24 cellular contexts compared by ENCODE assay signal in genomic region chr20:22807646-22808045, GRCh38.
A peak's percentile ranks its signal among the peaks of the same experiment; 100 is the strongest.
DNase-seq lines count a peak whose midpoint lies in the region; ATAC-seq and TF ChIP-seq lines count a peak whose summit lies in the region.
"Had no signal": no experiment of that assay in that cellular context is flagged by ENCODE, and none has a peak within 500 bp of the region (broad histone marks: within the 10 kb centered on the region; RNA-seq: fewer than 3 reads in every experiment).

No MANE protein-coding gene starts in this region.

- no peak overlapping the region for H3K4me3 Mint-ChIP-seq in activated CD8-positive, alpha-beta T cell treated with anti-CD3 and anti-CD28 coated beads for 36 hours
- H3K4me3 Mint-ChIP-seq in activated CD8-positive, alpha-beta T cell treated with anti-CD3 and anti-CD28 coated beads, Interleukin-2, amount 10 ng/mL, durations not matched to agents 7 days and 5 days: no peak overlapping the region
- H3K4me3 Mint-ChIP-seq in WTC11: no peak overlapping the region
- H3K4me3 Mint-ChIP-seq: activated naive CD8-positive, alpha-beta T cell treated with anti-CD3 and anti-CD28 coated beads, Interleukin-2, amount 50 U/mL, for 24 hours; activated T-helper 17 cell treated with anti-CD3 and anti-CD28 coated beads, Interleukin-2, amount 50 U/mL, for 72 hours; CD4-positive, alpha-beta T cell; IgD-negative memory B cell; neural progenitor cell had no signal

- H3K27me3 Mint-ChIP-seq in activated CD8-positive, alpha-beta T cell treated with anti-CD3 and anti-CD28 coated beads for 36 hours: no peaks in the 10 kb centered on the region
- H3K27me3 Mint-ChIP-seq in activated CD8-positive, alpha-beta T cell treated with anti-CD3 and anti-CD28 coated beads, Interleukin-2, amount 10 ng/mL, durations not matched to agents 7 days and 5 days (ENCODE audit: low read depth): no peaks in the 10 kb centered on the region
- no peaks in the 10 kb centered on the region for H3K27me3 Mint-ChIP-seq in WTC11 (ENCODE audit: low read depth)
- H3K27me3 Mint-ChIP-seq: activated naive CD8-positive, alpha-beta T cell treated with anti-CD3 and anti-CD28 coated beads, Interleukin-2, amount 50 U/mL, for 24 hours; CD4-positive, alpha-beta T cell; IgD-negative memory B cell had no signal

- H3K9me3 Mint-ChIP-seq in activated CD8-positive, alpha-beta T cell treated with anti-CD3 and anti-CD28 coated beads for 36 hours: no peaks in the 10 kb centered on the region
- H3K9me3 Mint-ChIP-seq in activated CD8-positive, alpha-beta T cell treated with anti-CD3 and anti-CD28 coated beads, Interleukin-2, amount 10 ng/mL, durations not matched to agents 7 days and 5 days (ENCODE audit: insufficient read depth): no peaks in the 10 kb centered on the region
- peaks cover 18% of the 10 kb centered on the region for H3K9me3 Mint-ChIP-seq in WTC11
- H3K9me3 Mint-ChIP-seq: activated naive CD8-positive, alpha-beta T cell treated with anti-CD3 and anti-CD28 coated beads, Interleukin-2, amount 50 U/mL, for 24 hours; activated T-helper 17 cell treated with anti-CD3 and anti-CD28 coated beads, Interleukin-2, amount 50 U/mL, for 72 hours; CD4-positive, alpha-beta T cell; IgD-negative memory B cell; neural progenitor cell had no signal

- peak; percentile 2 for DNase-seq in activated CD8-positive, alpha-beta T cell treated with anti-CD3 and anti-CD28 coated beads for 36 hours
- DNase-seq in activated CD8-positive, alpha-beta T cell treated with anti-CD3 and anti-CD28 coated beads, Interleukin-2, amount 10 ng/mL, durations not matched to agents 7 days and 5 days: no peak
- DNase-seq in LNCaP clone FGC (ENCODE audit: low read depth) (peak; percentile 82), WTC11 (ENCODE audit: low spot score) (no peak), prostate gland (ENCODE audit: low spot score) (peak; percentile 68), tibial artery (no peak)
- no peak for DNase-seq in activated naive CD4-positive, alpha-beta T cell (lab: John Stamatoyannopoulos, UW)
- DNase-seq: activated naive CD8-positive, alpha-beta T cell treated with anti-CD3 and anti-CD28 coated beads, Interleukin-2, amount 50 U/mL, for 24 hours; CD4-positive, alpha-beta T cell; dermis blood vessel endothelial cell; DMS153; GF-D8; left colon; NCI-H526; spleen; T-helper 9 cell had no signal

- intact Hi-C loops in activated CD8-positive, alpha-beta T cell treated with anti-CD3 and anti-CD28 coated beads for 36 hours (cut with micrococcal nuclease): no loop called here
- intact Hi-C loops in prostate gland (cut with DNase I): no loop called here
- intact Hi-C loops in tibial artery (cut with DNase I; ENCODE audit: low total_unique reads): no loop called here

- no peak for ATAC-seq in activated CD8-positive, alpha-beta T cell treated with anti-CD3 and anti-CD28 coated beads for 36 hours
- ATAC-seq in activated CD8-positive, alpha-beta T cell treated with anti-CD3 and anti-CD28 coated beads, Interleukin-2, amount 10 ng/mL, durations not matched to agents 7 days and 5 days: no peak
- ATAC-seq in WTC11 (no peak), HG02763 (IDR thresholded peaks at IDR 0.05; ENCODE audit: unreplicated experiment) (no peak)
- ATAC-seq: activated CD4-positive, CD25-positive, alpha-beta regulatory T cell treated with anti-CD3 and anti-CD28 coated beads, Interleukin-2, amount 50 U/mL, for 24 hours; activated naive CD8-positive, alpha-beta T cell treated with anti-CD3 and anti-CD28 coated beads, Interleukin-2, amount 50 U/mL, for 24 hours; activated T-helper 17 cell treated with anti-CD3 and anti-CD28 coated beads, Interleukin-2, amount 50 U/mL, for 72 hours; left colon; Panc1 had no signal

- POLR2A ChIA-PET in activated CD8-positive, alpha-beta T cell treated with anti-CD3 and anti-CD28 coated beads for 36 hours (lab: Charles Lee): no interaction called here
- POLR2A ChIA-PET in activated CD8-positive, alpha-beta T cell treated with anti-CD3 and anti-CD28 coated beads, Interleukin-2, amount 10 ng/mL, durations not matched to agents 7 days and 5 days (lab: Charles Lee): no interaction called here
- POLR2A ChIA-PET in WTC11 (lab: Charles Lee): no interaction called here

- no peak overlapping the region for H3K27ac Mint-ChIP-seq in activated CD8-positive, alpha-beta T cell treated with anti-CD3 and anti-CD28 coated beads for 36 hours
- no peak overlapping the region for H3K27ac Mint-ChIP-seq in activated CD8-positive, alpha-beta T cell treated with anti-CD3 and anti-CD28 coated beads, Interleukin-2, amount 10 ng/mL, durations not matched to agents 7 days and 5 days
- H3K27ac Mint-ChIP-seq in WTC11: no peak overlapping the region
- H3K27ac Mint-ChIP-seq: activated naive CD8-positive, alpha-beta T cell treated with anti-CD3 and anti-CD28 coated beads, Interleukin-2, amount 50 U/mL, for 24 hours; activated T-helper 17 cell treated with anti-CD3 and anti-CD28 coated beads, Interleukin-2, amount 50 U/mL, for 72 hours; CD4-positive, alpha-beta T cell; IgD-negative memory B cell; neural progenitor cell had no signal

- H3K27ac ChIP-seq in prostate gland: no peak overlapping the region
- H3K27ac ChIP-seq in tibial artery: no peak overlapping the region
- H3K27ac ChIP-seq: cardiac muscle cell, neural progenitor cell, spleen had no signal

- 26% methylated on average over 4 of the region's 4 CpGs for WGBS in prostate gland

- H3K27me3 ChIP-seq in prostate gland (replicated peaks; ENCODE audit: insufficient read depth) (peaks cover 2% of the 10 kb centered on the region), tibial artery (no peaks in the 10 kb centered on the region)
- H3K27me3 ChIP-seq: cardiac muscle cell, neural progenitor cell, spleen had no signal

- no peaks in the 10 kb centered on the region for H3K9me3 ChIP-seq in prostate gland
- H3K9me3 ChIP-seq in tibial artery: no peaks in the 10 kb centered on the region
- H3K9me3 ChIP-seq: HAP-1, spleen had no signal

- no peaks in the 10 kb centered on the region for H3K4me1 Mint-ChIP-seq in activated CD8-positive, alpha-beta T cell treated with anti-CD3 and anti-CD28 coated beads for 36 hours (ENCODE audit: low read depth)
- H3K4me1 Mint-ChIP-seq in activated CD8-positive, alpha-beta T cell treated with anti-CD3 and anti-CD28 coated beads, Interleukin-2, amount 10 ng/mL, durations not matched to agents 7 days and 5 days (ENCODE audit: low read depth): no peaks in the 10 kb centered on the region
- peaks cover 7% of the 10 kb centered on the region for H3K4me1 Mint-ChIP-seq in WTC11
- H3K4me1 Mint-ChIP-seq: activated naive CD8-positive, alpha-beta T cell treated with anti-CD3 and anti-CD28 coated beads, Interleukin-2, amount 50 U/mL, for 24 hours; activated T-helper 17 cell treated with anti-CD3 and anti-CD28 coated beads, Interleukin-2, amount 50 U/mL, for 72 hours; IgD-negative memory B cell had no signal

- H3K36me3 ChIP-seq in prostate gland (no peaks in the 10 kb centered on the region), tibial artery (no peaks in the 10 kb centered on the region)
- H3K36me3 ChIP-seq: cardiac muscle cell, HAP-1, neural progenitor cell, spleen had no signal

- CTCF ChIA-PET in activated CD8-positive, alpha-beta T cell treated with anti-CD3 and anti-CD28 coated beads for 36 hours (lab: Charles Lee): no interaction called here
- CTCF ChIA-PET in activated CD8-positive, alpha-beta T cell treated with anti-CD3 and anti-CD28 coated beads, Interleukin-2, amount 10 ng/mL, durations not matched to agents 7 days and 5 days (lab: Charles Lee): no interaction called here
- CTCF ChIA-PET in WTC11 (lab: Charles Lee): interaction anchor here (1.1 kb wide), 1 partner anchor 116 kb away, joined by 4 read pairs; no protein-coding TSS in a partner anchor

- H3K4me3 ChIP-seq in LNCaP clone FGC (ENCODE audit: low read depth, low read length): no peak overlapping the region
- H3K4me3 ChIP-seq in prostate gland: no peak overlapping the region
- H3K4me3 ChIP-seq in tibial artery: no peak overlapping the region
- H3K4me3 ChIP-seq: cardiac muscle cell, HAP-1, neural progenitor cell, spleen had no signal

- no peak for TF ChIP-seq CTCF in activated CD8-positive, alpha-beta T cell treated with anti-CD3 and anti-CD28 coated beads for 36 hours (IDR thresholded peaks at IDR 0.05)
- no peak for TF ChIP-seq CTCF in LNCaP clone FGC (IDR thresholded peaks at IDR 0.05; ENCODE audit: control insufficient read depth, extremely low read depth, insufficient read depth)
- TF ChIP-seq CTCF in WTC11 (IDR thresholded peaks at IDR 0.05): no peak
- no peak for TF ChIP-seq CTCF in prostate gland (IDR thresholded peaks at IDR 0.05)
- no peak for TF ChIP-seq CTCF in tibial artery (IDR thresholded peaks at IDR 0.05)

- no peaks in the 10 kb centered on the region for H3K36me3 Mint-ChIP-seq in activated CD8-positive, alpha-beta T cell treated with anti-CD3 and anti-CD28 coated beads for 36 hours (ENCODE audit: low read depth)
- no peaks in the 10 kb centered on the region for H3K36me3 Mint-ChIP-seq in activated CD8-positive, alpha-beta T cell treated with anti-CD3 and anti-CD28 coated beads, Interleukin-2, amount 10 ng/mL, durations not matched to agents 7 days and 5 days (ENCODE audit: low read depth)
- H3K36me3 Mint-ChIP-seq in WTC11: no peaks in the 10 kb centered on the region
- H3K36me3 Mint-ChIP-seq: neural progenitor cell had no signal

- H3K4me1 ChIP-seq in prostate gland (replicated peaks) (peaks cover 3% of the 10 kb centered on the region), tibial artery (peaks cover 0 to 11% (median 3%) of the 10 kb centered on the region in 4 donors)
- H3K4me1 ChIP-seq: HAP-1, spleen had no signal

- no peak for TF ChIP-seq POLR2A in prostate gland (IDR thresholded peaks at IDR 0.05)

TF ChIP-seq in WTC11, 78 proteins besides CTCF, POLR2A, EP300 and RAD21:
- no peak for TF ChIP-seq FOXJ3 (CRISPR knock-in tag; IDR thresholded peaks at IDR 0.05; ENCODE audit: borderline replicate concordance)
- TF ChIP-seq NFYB (CRISPR knock-in tag; conservative IDR thresholded peaks at IDR 0.05; ENCODE audit: low read depth): peak; percentile 40
- no peak for TF ChIP-seq NFATC4 (CRISPR knock-in tag; IDR thresholded peaks at IDR 0.05)
- no peak for TF ChIP-seq ZNF232 (CRISPR knock-in tag; IDR thresholded peaks at IDR 0.05)
- no peak for TF ChIP-seq E2F5 (CRISPR knock-in tag; IDR thresholded peaks at IDR 0.05)

Comparison
In these comparisons a context has a peak if more than half of its experiments do, and no peak if none do; other contexts are left out.
1. DNase-seq: peak in activated CD8-positive, alpha-beta T cell treated with anti-CD3 and anti-CD28 coated beads for 36 hours (single experiment), LNCaP clone FGC (single experiment) and prostate gland (single experiment); none in activated CD8-positive, alpha-beta T cell treated with anti-CD3 and anti-CD28 coated beads, Interleukin-2, amount 10 ng/mL, durations not matched to agents 7 days and 5 days (single experiment), WTC11 (single experiment), tibial artery (0 of 2) and activated naive CD4-positive, alpha-beta T cell (0 of 4).